Comparison of ENCODE assay signal across 18 cellular contexts in genomic region chr16:79185681-79186080, GRCh38.
DNase-seq lines count a peak whose midpoint lies in the region; TF ChIP-seq lines count a peak whose summit lies in the region.
"Had no signal": no experiment of that assay in that cellular context is flagged by ENCODE, and none has a peak within 500 bp of the region (broad histone marks: within the 10 kb centered on the region; RNA-seq: fewer than 3 reads in every experiment).

No MANE protein-coding gene starts in this region.

- H3K4me3 ChIP-seq in Loucy (ENCODE audit: low read length, poor library complexity, severe bottlenecking) = peak overlapping the region; percentile 17
- H3K4me3 ChIP-seq: GM23248, K562 had no signal

- H3K4me1 Mint-ChIP-seq in immature natural killer cell = peaks cover 41 to 64% of the 10 kb centered on the region in 2 donors

- no peak for TF ChIP-seq CTCF in Loucy (conservative IDR thresholded peaks at IDR 0.05; ENCODE audit: low read length)

- H3K9me2 ChIP-seq in Loucy (replicated peaks; ENCODE audit: low read depth, low read length) = no peaks in the 10 kb centered on the region

- H3K4me1 ChIP-seq in Loucy (ENCODE audit: insufficient read depth, low read length, poor library complexity, severe bottlenecking) = peaks cover 40% of the 10 kb centered on the region

- no peaks in the 10 kb centered on the region for H3K9me3 ChIP-seq in Loucy (ENCODE audit: insufficient read depth, low read depth, low read length)

- peak overlapping the region; percentile 2 for H3K9ac ChIP-seq in Loucy (ENCODE audit: low read depth, low read length, poor library complexity, severe bottlenecking)
- H3K9ac ChIP-seq: GM23248 had no signal

- peak; percentile 12 for DNase-seq in DMS 273 (lab: John Stamatoyannopoulos, UW; ENCODE audit: unreplicated experiment)
- no peak for DNase-seq in DMS 273 treated with DMSO at 0.1 percent for 48 hours (lab: John Stamatoyannopoulos, UW)
- DNase-seq in NCI-H524 treated with DMSO at 0.1 percent for 48 hours (lab: John Stamatoyannopoulos, UW) = peak; percentile 15
- no peak for DNase-seq in immature natural killer cell
- DNase-seq in occipital lobe (lab: John Stamatoyannopoulos, UW) = no peak
- DNase-seq in D341Med (ENCODE audit: low spot score) = no peak
- DNase-seq in stimulated activated CD8-positive, alpha-beta memory T cell treated with anti-CD3 and anti-CD28 coated beads, Interleukin-4, amount 100 ng/mL, for 48 hours = no peak
- DNase-seq: Calu3; CD4-positive, alpha-beta T cell; DMS79 treated with DMSO at 0.1 percent for 48 hours; GM23248; NCI-H1436; NCI-H2107; NCI-H446 treated with DMSO at 0.1 percent for 48 hours; SIG-M5 had no signal

- peak overlapping the region in 4 of 6 donors; percentile 7 to 65 (median 38) for H3K27ac Mint-ChIP-seq in immature natural killer cell
- H3K27ac Mint-ChIP-seq: B cell; CD4-positive, alpha-beta T cell had no signal

- H3K27me3 ChIP-seq in Loucy (ENCODE audit: insufficient read depth, low read length, poor library complexity, severe bottlenecking) = no peaks in the 10 kb centered on the region

- H3K4me3 Mint-ChIP-seq in immature natural killer cell = peak overlapping the region in 2 of 5 donors; percentile 17 to 20
- H3K4me3 Mint-ChIP-seq: B cell; CD4-positive, alpha-beta T cell had no signal

- H3K36me3 Mint-ChIP-seq in immature natural killer cell = peaks cover 6 to 16% (median 9%) of the 10 kb centered on the region in 3 donors

- peaks cover 0 to 2% (median 2%) of the 10 kb centered on the region in 3 donors for H3K27me3 Mint-ChIP-seq in immature natural killer cell (ENCODE audit: low read depth in 3 of 3)
- H3K27me3 Mint-ChIP-seq: CD4-positive, alpha-beta T cell had no signal

- H3K36me3 ChIP-seq in Loucy (ENCODE audit: insufficient read depth, low read length) = no peaks in the 10 kb centered on the region

- H3K79me2 ChIP-seq in Loucy (ENCODE audit: insufficient read depth, low read length) = no peaks in the 10 kb centered on the region

- peak overlapping the region; percentile 54 for H3K4me2 ChIP-seq in Loucy (ENCODE audit: low read depth, low read length, poor library complexity, severe bottlenecking)

- H4K20me1 ChIP-seq in Loucy (ENCODE audit: insufficient read depth, low read length, poor library complexity, severe bottlenecking) = no peaks in the 10 kb centered on the region

- peaks cover 4 to 16% (median 13%) of the 10 kb centered on the region in 6 donors for H3K9me3 Mint-ChIP-seq in immature natural killer cell
- H3K9me3 Mint-ChIP-seq: CD4-positive, alpha-beta T cell had no signal

- H2AFZ ChIP-seq in Loucy (ENCODE audit: low read length) = peak overlapping the region; percentile 1; the same call in 1 of the 2 replicates
- H2AFZ ChIP-seq: GM23248 had no signal

- H3F3A ChIP-seq in Loucy (ENCODE audit: low read depth) = no peaks in the 10 kb centered on the region

Comparison
In these comparisons a context has a peak if more than half of its experiments do, and no peak if none do; other contexts are left out.
1. DNase-seq: peak in DMS 273 (single experiment) and NCI-H524 treated with DMSO at 0.1 percent for 48 hours (single experiment); none in DMS 273 treated with DMSO at 0.1 percent for 48 hours (single experiment), immature natural killer cell (0 of 3), occipital lobe (single experiment), D341Med (single experiment) and stimulated activated CD8-positive, alpha-beta memory T cell treated with anti-CD3 and anti-CD28 coated beads, Interleukin-4, amount 100 ng/mL, for 48 hours (single experiment).